17 cellular contexts compared by ENCODE assay signal in the genomic region with DNA sequence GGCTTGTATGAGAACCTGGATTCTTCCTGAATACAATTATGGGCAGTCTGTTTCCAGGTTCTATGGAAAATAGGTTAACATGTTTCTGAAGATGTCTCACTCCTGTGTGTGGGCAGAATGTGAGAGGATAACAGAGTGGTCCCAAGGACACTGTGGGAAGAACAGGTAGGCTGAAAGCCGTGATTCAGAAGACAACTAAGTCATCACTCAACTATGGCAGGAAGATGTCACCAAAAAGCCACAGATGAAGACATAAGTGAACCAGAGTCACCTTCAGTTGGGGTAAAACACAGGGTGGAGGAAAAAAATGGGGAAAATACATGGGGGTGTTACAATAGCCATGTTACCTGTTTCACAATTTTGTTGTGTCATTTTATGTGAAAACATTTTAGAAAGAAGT.
A peak's percentile ranks its signal among the peaks of the same experiment; 100 is the strongest.
DNase-seq lines count a peak whose midpoint lies in the region; ATAC-seq lines count a peak whose summit lies in the region.
"Had no signal": no experiment of that assay in that cellular context is flagged by ENCODE, and none has a peak within 500 bp of the region (broad histone marks: within the 10 kb centered on the region; RNA-seq: fewer than 3 reads in every experiment).

No MANE protein-coding gene starts in this region.

- peak; percentile 10 for DNase-seq in activated naive CD4-positive, alpha-beta T cell treated with anti-CD3 and anti-CD28 coated beads for 36 hours
- DNase-seq in activated naive CD4-positive, alpha-beta T cell treated with anti-CD3 and anti-CD28 coated beads, Interleukin-2, amount 50 U/mL, for 16 hours = no peak
- peak; percentile 31 for DNase-seq in stimulated activated CD8-positive, alpha-beta memory T cell treated with anti-CD3 and anti-CD28 coated beads, Interleukin-4, amount 100 ng/mL, for 48 hours
- DNase-seq in stimulated activated naive B cell treated with anti-CD40 and anti-IgM and Interleukin-4, amounts not matched to agents 10 μg/mL and 1 μg/mL and 100 μg/mL, for 72 hours = no peak
- no peak for DNase-seq in substantia nigra (lab: John Stamatoyannopoulos, UW)
- DNase-seq: CD8-positive, alpha-beta memory T cell; foreskin melanocyte; natural killer cell; NCI-H2081 treated with DMSO at 0.1 percent for 48 hours; NCI-H526 treated with DMSO at 0.1 percent for 48 hours; PC-9; psoas muscle; SK-N-SH; transverse colon had no signal

- ATAC-seq in GM21423 (IDR thresholded peaks at IDR 0.05; ENCODE audit: unreplicated experiment) (peak; percentile 27), HG03521 (IDR thresholded peaks at IDR 0.05; ENCODE audit: unreplicated experiment) (peak; percentile 12), HG03354 (IDR thresholded peaks at IDR 0.05; ENCODE audit: poor library complexity, severe bottlenecking, unreplicated experiment) (no peak)
- no peak for ATAC-seq in stimulated activated naive B cell treated with anti-CD40 and anti-IgM and Interleukin-4, amounts not matched to agents 10 μg/mL and 1 μg/mL and 100 μg/mL, for 72 hours (replicated peaks)
- ATAC-seq: psoas muscle had no signal

- no peak overlapping the region for H3K4me3 Mint-ChIP-seq in activated naive CD4-positive, alpha-beta T cell treated with anti-CD3 and anti-CD28 coated beads for 36 hours
- no peak overlapping the region for H3K4me3 Mint-ChIP-seq in stimulated activated naive B cell treated with anti-CD40 and anti-IgM and Interleukin-4, amounts not matched to agents 10 μg/mL and 1 μg/mL and 100 μg/mL, for 72 hours
- H3K4me3 Mint-ChIP-seq: CD8-positive, alpha-beta memory T cell; natural killer cell had no signal

- H3K9me3 Mint-ChIP-seq in activated naive CD4-positive, alpha-beta T cell treated with anti-CD3 and anti-CD28 coated beads for 36 hours = no peaks in the 10 kb centered on the region
- no peaks in the 10 kb centered on the region for H3K9me3 Mint-ChIP-seq in stimulated activated naive B cell treated with anti-CD40 and anti-IgM and Interleukin-4, amounts not matched to agents 10 μg/mL and 1 μg/mL and 100 μg/mL, for 72 hours
- H3K9me3 Mint-ChIP-seq: CD8-positive, alpha-beta memory T cell; natural killer cell had no signal

- peaks cover 25% of the 10 kb centered on the region for H3K4me1 Mint-ChIP-seq in activated naive CD4-positive, alpha-beta T cell treated with anti-CD3 and anti-CD28 coated beads for 36 hours (ENCODE audit: low read depth)
- H3K4me1 Mint-ChIP-seq in stimulated activated naive B cell treated with anti-CD40 and anti-IgM and Interleukin-4, amounts not matched to agents 10 μg/mL and 1 μg/mL and 100 μg/mL, for 72 hours = peaks cover 2 to 8% of the 10 kb centered on the region in 2 donors
- H3K4me1 Mint-ChIP-seq: natural killer cell had no signal

- intact Hi-C loops in activated naive CD4-positive, alpha-beta T cell treated with anti-CD3 and anti-CD28 coated beads for 36 hours (cut with micrococcal nuclease) = loop anchor here (1.0 to 2.0 kb wide), 4 partner anchors 75 to 1311 kb away; a partner anchor contains a TSS

- no peaks in the 10 kb centered on the region for H3K27me3 Mint-ChIP-seq in activated naive CD4-positive, alpha-beta T cell treated with anti-CD3 and anti-CD28 coated beads for 36 hours (ENCODE audit: low read depth)
- H3K27me3 Mint-ChIP-seq in stimulated activated naive B cell treated with anti-CD40 and anti-IgM and Interleukin-4, amounts not matched to agents 10 μg/mL and 1 μg/mL and 100 μg/mL, for 72 hours = no peaks in the 10 kb centered on the region

- H3K36me3 Mint-ChIP-seq in activated naive CD4-positive, alpha-beta T cell treated with anti-CD3 and anti-CD28 coated beads for 36 hours (ENCODE audit: low read depth) = peaks cover 9% of the 10 kb centered on the region
- peaks cover 16 to 20% of the 10 kb centered on the region in 2 donors for H3K36me3 Mint-ChIP-seq in stimulated activated naive B cell treated with anti-CD40 and anti-IgM and Interleukin-4, amounts not matched to agents 10 μg/mL and 1 μg/mL and 100 μg/mL, for 72 hours
- H3K36me3 Mint-ChIP-seq: natural killer cell had no signal

- peak overlapping the region; percentile 67 for H3K27ac Mint-ChIP-seq in activated naive CD4-positive, alpha-beta T cell treated with anti-CD3 and anti-CD28 coated beads for 36 hours
- H3K27ac Mint-ChIP-seq in stimulated activated naive B cell treated with anti-CD40 and anti-IgM and Interleukin-4, amounts not matched to agents 10 μg/mL and 1 μg/mL and 100 μg/mL, for 72 hours = no peak overlapping the region
- H3K27ac Mint-ChIP-seq: natural killer cell had no signal

- CTCF ChIA-PET in activated naive CD4-positive, alpha-beta T cell treated with anti-CD3 and anti-CD28 coated beads for 36 hours (lab: Charles Lee) = no interaction called here

- no peak overlapping the region for H3K27ac ChIP-seq in substantia nigra (ENCODE audit: low read depth, low read length, poor library complexity, severe bottlenecking)
- H3K27ac ChIP-seq: PC-9, psoas muscle, transverse colon had no signal

Comparison
In these comparisons a context has a peak if more than half of its experiments do, and no peak if none do; other contexts are left out.
1. DNase-seq: peak in activated naive CD4-positive, alpha-beta T cell treated with anti-CD3 and anti-CD28 coated beads for 36 hours (single experiment) and stimulated activated CD8-positive, alpha-beta memory T cell treated with anti-CD3 and anti-CD28 coated beads, Interleukin-4, amount 100 ng/mL, for 48 hours (single experiment); none in activated naive CD4-positive, alpha-beta T cell treated with anti-CD3 and anti-CD28 coated beads, Interleukin-2, amount 50 U/mL, for 16 hours (single experiment), stimulated activated naive B cell treated with anti-CD40 and anti-IgM and Interleukin-4, amounts not matched to agents 10 μg/mL and 1 μg/mL and 100 μg/mL, for 72 hours (single experiment) and substantia nigra (0 of 49).
2. ATAC-seq: peak in GM21423 (single experiment) and HG03521 (single experiment); none in HG03354 (single experiment) and stimulated activated naive B cell treated with anti-CD40 and anti-IgM and Interleukin-4, amounts not matched to agents 10 μg/mL and 1 μg/mL and 100 μg/mL, for 72 hours (0 of 2).